ENCODE assay signal across 24 cellular contexts in genomic region chr5:173101245-173101644, GRCh38. TPM values are rescaled to one million over a fixed set of nuclear protein-coding genes. Genes with fewer than 3 reads are reported as not detected.
DNase-seq lines count a peak whose midpoint lies in the region; ATAC-seq, FAIRE-seq and TF ChIP-seq lines count a peak whose summit lies in the region.
"Had no signal": no experiment of that assay in that cellular context is flagged by ENCODE, and none has a peak within 500 bp of the region (broad histone marks: within the 10 kb centered on the region; RNA-seq: fewer than 3 reads in every experiment).

No MANE protein-coding gene starts in this region.

- TF ChIP-seq POLR2A in HCT116 (IDR thresholded peaks at IDR 0.05; ENCODE audit: borderline replicate concordance, extremely low read depth, insufficient read depth, insufficient read length) (no peak), K562 (conservative IDR thresholded peaks at IDR 0.05) (no peak)

- POLR2A ChIA-PET in HCT116 (lab: Charles Lee) (no interaction called here), K562 (lab: Yijun Ruan, JAX) (no interaction called here)

- in situ Hi-C loops in K562 (cut with MboI) = no loop called here

- H4K8ac ChIP-seq in neuronal stem cell (ENCODE audit: low read depth, low read length) = no peak overlapping the region

- 0% methylated on average over 2 of the region's 2 CpGs for WGBS in K562 (ENCODE audit: insufficient coverage, low coverage, missing lambda C conversion rate)
- WGBS in neuronal stem cell (ENCODE audit: extremely low coverage in 2 of 2, insufficient read length in 2 of 2, insufficient replicate concordance in 1 of 2), 2 donors = no CpG with 5 or more reads among the region's 2 CpGs

- CTCF ChIA-PET in HCT116 (lab: Charles Lee) = no interaction called here
- CTCF ChIA-PET in K562 (lab: Yijun Ruan, JAX; ENCODE audit: low intra/inter-chr PET ratio) = no interaction called here

- no peak for FAIRE-seq in K562 (lab: Jason Lieb, UNC)
- FAIRE-seq: A204.1, G401.6, GM12892, GM18507, GM19239 had no signal

- H3K18ac ChIP-seq in neuronal stem cell (ENCODE audit: low read length) = no peak overlapping the region

- H2AK5ac ChIP-seq in neuronal stem cell (ENCODE audit: low read depth, low read length) = no peak overlapping the region

- H2AFZ ChIP-seq in HCT116 (ENCODE audit: low read depth, low read length, poor library complexity, severe bottlenecking) (no peak overlapping the region), K562 (ENCODE audit: low read depth, low read length) (no peak overlapping the region), neuronal stem cell (ENCODE audit: low read length) (no peak overlapping the region)

- no peak overlapping the region for H2BK120ac ChIP-seq in neuronal stem cell (ENCODE audit: low read depth, low read length)

- H3K79me2 ChIP-seq in HCT116 (ENCODE audit: insufficient read depth, low read length) = no peaks in the 10 kb centered on the region
- no peaks in the 10 kb centered on the region for H3K79me2 ChIP-seq in K562 (ENCODE audit: control insufficient read depth, insufficient read depth, low read length)

- TF ChIP-seq RAD21 in HCT116 (IDR thresholded peaks at IDR 0.05; ENCODE audit: low read depth) = no peak
- no peak for TF ChIP-seq RAD21 in K562 (CRISPR knock-in tag; conservative IDR thresholded peaks at IDR 0.05 in 1 of 2, IDR thresholded peaks at IDR 0.05 in 1 of 2)

- H3K9ac ChIP-seq in HCT116 (ENCODE audit: low read length) (no peak overlapping the region), K562 (ENCODE audit: insufficient read depth in 1 of 2, low read depth in 2 of 2, low read length in 2 of 2) (no peak overlapping the region), neuronal stem cell (ENCODE audit: low read depth, low read length, poor library complexity) (no peak overlapping the region)
- H3K9ac ChIP-seq: BLaER1 had no signal

- H3K4me1 Mint-ChIP-seq in T-helper 17 cell = peaks cover 39% of the 10 kb centered on the region

- H2BK5ac ChIP-seq in neuronal stem cell (ENCODE audit: low read length) = no peak overlapping the region

- no peak overlapping the region for H3K23ac ChIP-seq in neuronal stem cell (ENCODE audit: low read depth, low read length, poor library complexity)

- no peak for TF ChIP-seq EP300 in K562 (IDR thresholded peaks at IDR 0.05; ENCODE audit: low read length)

- TF ChIP-seq CTCF in HCT116 (IDR thresholded peaks at IDR 0.05 in 2 of 3, conservative IDR thresholded peaks at IDR 0.05 in 1 of 3; ENCODE audit: borderline replicate concordance in 1 of 3, insufficient read depth in 1 of 3, low read depth in 2 of 3, low read length in 2 of 3) (no peak), K562 (IDR thresholded peaks at IDR 0.05 in 2 of 3, conservative IDR thresholded peaks at IDR 0.05 in 1 of 3; ENCODE audit: insufficient read depth in 2 of 3, low read depth in 1 of 3, low read length in 3 of 3) (no peak), ascending aorta (IDR thresholded peaks at IDR 0.05) (no peak)

- H3K36me3 ChIP-seq in HCT116 (ENCODE audit: control insufficient read depth in 1 of 2, insufficient read depth in 2 of 2, low read length in 2 of 2) (no peaks in the 10 kb centered on the region), K562 (ENCODE audit: control insufficient read depth, insufficient read depth, low read length) (no peaks in the 10 kb centered on the region), ascending aorta (peaks cover 5 to 11% of the 10 kb centered on the region in 2 donors), neuronal stem cell (replicated peaks in 1 of 2; ENCODE audit: control insufficient read depth in 2 of 2, insufficient read depth in 2 of 2, low read length in 2 of 2) (no peaks in the 10 kb centered on the region)
- H3K36me3 ChIP-seq: BE2C had no signal

- no peaks in the 10 kb centered on the region for H3K9me1 ChIP-seq in K562 (ENCODE audit: control insufficient read depth, insufficient read depth, low read length)

- H2BK12ac ChIP-seq in neuronal stem cell (ENCODE audit: low read length) = no peak overlapping the region

- H3K27me3 ChIP-seq in HCT116 (ENCODE audit: insufficient read depth, low read length) (no peaks in the 10 kb centered on the region), K562 (ENCODE audit: control insufficient read depth in 2 of 2, insufficient read depth in 2 of 2, low read length in 2 of 2) (no peaks in the 10 kb centered on the region), ascending aorta (no peaks in the 10 kb centered on the region), neuronal stem cell (ENCODE audit: control insufficient read depth in 3 of 3, insufficient read depth in 3 of 3, low read depth in 1 of 3, low read length in 3 of 3) (no peaks in the 10 kb centered on the region)
- H3K27me3 ChIP-seq: BE2C, BLaER1 had no signal

- H4K91ac ChIP-seq in neuronal stem cell (ENCODE audit: low read depth, low read length, poor library complexity) = no peak overlapping the region

- ATAC-seq in HCT116 = no peak
- ATAC-seq in T-helper 17 cell = no peak
- no peak for ATAC-seq in K562

- H3K27me3 Mint-ChIP-seq in T-helper 17 cell = no peaks in the 10 kb centered on the region
- H3K27me3 Mint-ChIP-seq: CD4-positive, alpha-beta memory T cell; CD8-positive, alpha-beta memory T cell had no signal

- no peaks in the 10 kb centered on the region for H3K36me3 Mint-ChIP-seq in T-helper 17 cell (ENCODE audit: low read depth)

- H3K4me3 ChIP-seq in HCT116 (replicated peaks in 1 of 2; ENCODE audit: low read depth in 1 of 2, low read length in 2 of 2) (no peak overlapping the region), K562 (no peak overlapping the region), ascending aorta (no peak overlapping the region), neuronal stem cell (ENCODE audit: low read length in 2 of 2) (no peak overlapping the region)
- H3K4me3 ChIP-seq: BLaER1 had no signal

- BruUV-seq in HCT116 (replicated peaks; lab: Mats Ljungman, UMichigan) (no TSS peak), K562 (replicated peaks; lab: Mats Ljungman, UMichigan) (no TSS peak)

- H3K4me2 ChIP-seq in HCT116 (ENCODE audit: low read length) (no peak overlapping the region), K562 (ENCODE audit: insufficient read depth, low read length) (no peak overlapping the region), neuronal stem cell (ENCODE audit: insufficient read depth, low read length, poor library complexity, severe bottlenecking) (no peak overlapping the region)
- H3K4me2 ChIP-seq: BLaER1 had no signal

- H3K9me3 ChIP-seq in HCT116 (ENCODE audit: control insufficient read depth in 1 of 2, insufficient read depth in 1 of 2, low read depth in 1 of 2, low read length in 2 of 2) (no peaks in the 10 kb centered on the region), T-helper 17 cell (ENCODE audit: control insufficient read depth, low read length, poor library complexity, severe bottlenecking) (no peaks in the 10 kb centered on the region), K562 (replicated peaks; ENCODE audit: control insufficient read depth, insufficient read depth, low read depth, low read length) (no peaks in the 10 kb centered on the region; the same call in 1 of the 2 replicates), ascending aorta (no peaks in the 10 kb centered on the region), neuronal stem cell (replicated peaks in 1 of 2; ENCODE audit: control insufficient read depth in 2 of 2, insufficient read depth in 1 of 2, low read depth in 1 of 2, low read length in 2 of 2) (peaks cover 0 to 9% of the 10 kb centered on the region in 2 donors)
- H3K9me3 ChIP-seq: BE2C had no signal

- no peaks in the 10 kb centered on the region for H3K79me1 ChIP-seq in neuronal stem cell (ENCODE audit: low read depth, low read length)

- peak overlapping the region; percentile 10 for H3K27ac Mint-ChIP-seq in T-helper 17 cell

- DNase-seq in HCT116 (ENCODE audit: low read depth, low spot score) (no peak), T-helper 17 cell (no peak), K562 (ENCODE audit: extremely low read depth in 1 of 4, low spot score in 3 of 4) (no peak), SKM-1 treated with dmso at 0.1 percent for 144 hours (lab: John Stamatoyannopoulos, UW; ENCODE audit: unreplicated experiment) (no peak), ascending aorta (ENCODE audit: low spot score in 2 of 2) (no peak), neuronal stem cell (ENCODE audit: low spot score) (no peak)
- DNase-seq: 8988T; ACHN; BE2C; CD4-positive, alpha-beta memory T cell; CD8-positive, alpha-beta memory T cell; COR-L47; DMS 273 treated with DMSO at 0.1 percent for 48 hours; DMS153; DMS53; DMS79 treated with DMSO at 0.1 percent for 48 hours; GF-D8 had no signal

- intact Hi-C loops in HCT116 (cut with micrococcal nuclease) (no loop called here), K562 (cut with micrococcal nuclease) (no loop called here), ascending aorta (cut with DNase I) (no loop called here)

- H3K4me1 ChIP-seq in HCT116 (ENCODE audit: control insufficient read depth in 1 of 2, insufficient read depth in 2 of 2, low read length in 2 of 2) = no peaks in the 10 kb centered on the region
- H3K4me1 ChIP-seq in K562 (replicated peaks in 1 of 2; ENCODE audit: control insufficient read depth in 2 of 2, insufficient read depth in 2 of 2, low read length in 2 of 2) = no peaks in the 10 kb centered on the region
- peaks cover 0 to 14% of the 10 kb centered on the region in 2 donors for H3K4me1 ChIP-seq in ascending aorta
- no peaks in the 10 kb centered on the region for H3K4me1 ChIP-seq in neuronal stem cell (ENCODE audit: control insufficient read depth in 2 of 2, insufficient read depth in 1 of 2, low read depth in 1 of 2, low read length in 2 of 2)
- H3K4me1 ChIP-seq: BE2C, BLaER1 had no signal

- H3K9me2 ChIP-seq in HCT116 (ENCODE audit: insufficient read depth) = no peaks in the 10 kb centered on the region

- H2BK15ac ChIP-seq in neuronal stem cell (ENCODE audit: low read length) = no peak overlapping the region

- no peak overlapping the region for H3K27ac ChIP-seq in HCT116 (ENCODE audit: low read depth, low read length)
- H3K27ac ChIP-seq in K562 (ENCODE audit: extremely low read depth, low read depth, low read length) = no peak overlapping the region
- H3K27ac ChIP-seq in ascending aorta = no peak overlapping the region
- no peak overlapping the region for H3K27ac ChIP-seq in neuronal stem cell (replicated peaks; ENCODE audit: low read length)
- H3K27ac ChIP-seq: BLaER1, C4-2B had no signal

- H4K20me1 ChIP-seq in HCT116 (ENCODE audit: insufficient read depth) = no peaks in the 10 kb centered on the region
- no peaks in the 10 kb centered on the region for H4K20me1 ChIP-seq in K562 (replicated peaks; ENCODE audit: control insufficient read depth, insufficient read depth, low read length)

- H3K14ac ChIP-seq in neuronal stem cell (ENCODE audit: low read length) = no peak overlapping the region

- H3K4me3 Mint-ChIP-seq in T-helper 17 cell = no peak overlapping the region

- RAD21 ChIA-PET in HCT116 (lab: Charles Lee; ENCODE audit: low non-redundant PET in 1 of 2, low total read pairs in 2 of 2, uncharacterized antibody in 2 of 2, unreplicated experiment in 2 of 2) = no interaction called here

- H3K4ac ChIP-seq in neuronal stem cell (ENCODE audit: low read length) = no peak overlapping the region

RNA-seq across cellular contexts. Expression of gene BNIP1, which starts 43.1 kb away (rescaled TPM):
- total RNA-seq in HCT116 (2021; ENCODE audit: unreplicated experiment) (18.6 TPM), T-helper 17 cell (10 to 100 TPM; 27.0 to 30.4 TPM), K562 (2014; rRNA removed) (18.8 and 21.0 TPM in 2 replicates), K562 (2014; rRNA removed; fragmentation: Illumina TruSeq; extraction: Trizol) (25.8 and 26.2 TPM in 2 replicates), K562 (2015; rRNA removed; fragmentation: Illumina TruSeq; extraction: Trizol) (20.3 and 21.6 TPM in 2 replicates), K562 (2021) (18.9 and 21.3 TPM in 2 replicates), ascending aorta (11.3 TPM)
- polyA plus RNA-seq in HCT116 (2012) = 20.4 and 20.9 TPM in 2 replicates
- 12.2 and 15.0 TPM in 2 replicates for total RNA-seq in K562 (2011; cell fraction: chromatin; rRNA removed; ENCODE audit: low replicate concordance)
- 13.2 and 15.0 TPM in 2 replicates for total RNA-seq in K562 (2011; cell fraction: nucleolus; rRNA removed)
- total RNA-seq in K562 (2011; cell fraction: nucleoplasm; rRNA removed) = 14.5 and 20.2 TPM in 2 replicates
- polyA plus RNA-seq in K562 (2011; rRNA removed) (30.5 and 30.6 TPM in 2 replicates), K562 (2014; fragmentation: Illumina TruSeq; extraction: Trizol) (26.5 and 27.4 TPM in 2 replicates), K562 (2014; fragmentation: Nextera tagmentation; extraction: Ambion mirVana) (10 to 100 TPM; 54.9 to 65.0 TPM), K562 (2014; rRNA removed) (23.0 and 23.2 TPM in 2 replicates)
- 24.0 and 26.5 TPM in 2 replicates for polyA plus RNA-seq in K562 (2011; cell fraction: cytosol; rRNA removed)
- 15.2 and 16.7 TPM in 2 replicates for polyA plus RNA-seq in K562 (2011; cell fraction: nucleus; rRNA removed)
- polyA plus RNA-seq in K562 (2012) = 16.5 and 17.1 TPM in 2 replicates
- 12.8 and 15.1 TPM in 2 replicates for polyA minus RNA-seq in K562 (2011; rRNA and poly(A)+ RNA removed)
- 4.2 and 5.1 TPM in 2 replicates for polyA minus RNA-seq in K562 (2011; cell fraction: cytosol; rRNA and poly(A)+ RNA removed)
- 3.0 and 5.7 TPM in 2 replicates for polyA minus RNA-seq in K562 (2011; cell fraction: nucleus; rRNA and poly(A)+ RNA removed)
- 14.8 TPM for polyA plus RNA-seq in neuronal stem cell (2013, experiment 1 of 2)
- polyA plus RNA-seq in neuronal stem cell (2013, experiment 2 of 2) = 14.6 TPM

RNA-seq across cellular contexts. Expression of gene CREBRF, which starts 45.1 kb away (rescaled TPM):
- total RNA-seq in HCT116 (2021; ENCODE audit: unreplicated experiment) (7.7 TPM), T-helper 17 cell (100 to 1,000 TPM in 1 of 2 donors, 10 to 100 TPM in 1; 93.8 to 110 TPM), K562 (2014; rRNA removed) (3.2 and 3.6 TPM in 2 replicates), K562 (2014; rRNA removed; fragmentation: Illumina TruSeq; extraction: Trizol) (4.5 and 6.1 TPM in 2 replicates), K562 (2015; rRNA removed; fragmentation: Illumina TruSeq; extraction: Trizol) (2.9 and 3.1 TPM in 2 replicates), K562 (2021) (3.8 TPM in 2 replicates), ascending aorta (16.3 TPM)
- polyA plus RNA-seq in HCT116 (2012) = 4.0 and 4.1 TPM in 2 replicates
- 11.5 and 33.0 TPM in 2 replicates for total RNA-seq in K562 (2011; cell fraction: chromatin; rRNA removed; ENCODE audit: low replicate concordance)
- 7.8 and 10.5 TPM in 2 replicates for total RNA-seq in K562 (2011; cell fraction: nucleolus; rRNA removed)
- 14.4 and 25.6 TPM in 2 replicates for total RNA-seq in K562 (2011; cell fraction: nucleoplasm; rRNA removed)
- polyA plus RNA-seq in K562 (2011; rRNA removed) (4.7 and 4.9 TPM in 2 replicates), K562 (2014; fragmentation: Illumina TruSeq; extraction: Trizol) (2.4 and 4.8 TPM in 2 replicates), K562 (2014; fragmentation: Nextera tagmentation; extraction: Ambion mirVana) (1 to 10 TPM; 1.1 to 1.3 TPM), K562 (2014; rRNA removed) (2.0 and 2.8 TPM in 2 replicates)
- 0.85 and 1.8 TPM in 2 replicates for polyA plus RNA-seq in K562 (2011; cell fraction: cytosol; rRNA removed)
- 8.7 and 9.9 TPM in 2 replicates for polyA plus RNA-seq in K562 (2011; cell fraction: nucleus; rRNA removed)
- 2.0 and 5.1 TPM in 2 replicates for polyA plus RNA-seq in K562 (2012)
- 10.9 and 15.9 TPM in 2 replicates for polyA minus RNA-seq in K562 (2011; rRNA and poly(A)+ RNA removed)
- 4.4 and 4.5 TPM in 2 replicates for polyA minus RNA-seq in K562 (2011; cell fraction: cytosol; rRNA and poly(A)+ RNA removed)
- polyA minus RNA-seq in K562 (2011; cell fraction: nucleus; rRNA and poly(A)+ RNA removed) = 7.5 and 10.6 TPM in 2 replicates
- polyA plus RNA-seq in neuronal stem cell (2013, experiment 1 of 2) = 8.7 TPM
- polyA plus RNA-seq in neuronal stem cell (2013, experiment 2 of 2) = 8.1 TPM
